8 cellular contexts compared by ENCODE assay signal in genomic region chr7:130277763-130278643, GRCh38. TPM values are rescaled to one million over a fixed set of nuclear protein-coding genes. Genes with fewer than 3 reads are reported as not detected.
DNase-seq lines count a peak whose midpoint lies in the region; ATAC-seq and TF ChIP-seq lines count a peak whose summit lies in the region.

No MANE protein-coding gene starts in this region.

- DNase-seq in activated CD4-positive, alpha-beta memory T cell treated with anti-CD3 and anti-CD28 coated beads for 36 hours = no peak
- no peak for DNase-seq in activated CD4-positive, alpha-beta memory T cell treated with anti-CD3 and anti-CD28 coated beads, Interleukin-2, amount 10 ng/mL, durations not matched to agents 7 days and 5 days
- no peak for DNase-seq in Panc1 (ENCODE audit: low read depth, low spot score)
- no peak for DNase-seq in epithelial cell of proximal tubule (ENCODE audit: low read depth)
- DNase-seq in CD14-positive monocyte (ENCODE audit: low spot score) = no peak

- H3K4me1 ChIP-seq in Panc1 (ENCODE audit: control insufficient read depth, insufficient read depth, low read length) = no peaks in the 10 kb centered on the region

- in situ Hi-C loops in Panc1 (cut with HindIII; ENCODE audit: low pct_unique_long_range_greater_than_20kb, low sequenced_read_pairs) = no loop called here

- no peaks in the 10 kb centered on the region for H3K9me3 Mint-ChIP-seq in activated CD4-positive, alpha-beta memory T cell treated with anti-CD3 and anti-CD28 coated beads for 36 hours
- H3K9me3 Mint-ChIP-seq in activated CD4-positive, alpha-beta memory T cell treated with anti-CD3 and anti-CD28 coated beads, Interleukin-2, amount 10 ng/mL, durations not matched to agents 7 days and 5 days = no peaks in the 10 kb centered on the region
- no peaks in the 10 kb centered on the region for H3K9me3 Mint-ChIP-seq in nephron
- peaks cover 0 to 4% (median 0%) of the 10 kb centered on the region in 7 donors for H3K9me3 Mint-ChIP-seq in CD14-positive monocyte

- H3K27me3 Mint-ChIP-seq in activated CD4-positive, alpha-beta memory T cell treated with anti-CD3 and anti-CD28 coated beads for 36 hours = peaks cover 11% of the 10 kb centered on the region
- peaks cover 4% of the 10 kb centered on the region for H3K27me3 Mint-ChIP-seq in activated CD4-positive, alpha-beta memory T cell treated with anti-CD3 and anti-CD28 coated beads, Interleukin-2, amount 10 ng/mL, durations not matched to agents 7 days and 5 days
- H3K27me3 Mint-ChIP-seq in nephron (ENCODE audit: low read depth) (no peaks in the 10 kb centered on the region), CD14-positive monocyte (ENCODE audit: low read depth in 3 of 3) (peaks cover 6 to 11% (median 10%) of the 10 kb centered on the region in 3 donors)

- H3K36me3 ChIP-seq in Panc1 (ENCODE audit: control insufficient read depth, insufficient read depth, low read length) = no peaks in the 10 kb centered on the region

- no peak overlapping the region for H3K27ac ChIP-seq in Panc1 (ENCODE audit: low read length)

- H3K4me1 Mint-ChIP-seq in activated CD4-positive, alpha-beta memory T cell treated with anti-CD3 and anti-CD28 coated beads for 36 hours (ENCODE audit: low read depth) = peaks cover 31% of the 10 kb centered on the region
- H3K4me1 Mint-ChIP-seq in activated CD4-positive, alpha-beta memory T cell treated with anti-CD3 and anti-CD28 coated beads, Interleukin-2, amount 10 ng/mL, durations not matched to agents 7 days and 5 days = peaks cover 10% of the 10 kb centered on the region
- H3K4me1 Mint-ChIP-seq in nephron (peaks cover 82% of the 10 kb centered on the region), CD14-positive monocyte (peaks cover 12% of the 10 kb centered on the region)

- intact Hi-C loops in activated CD4-positive, alpha-beta memory T cell treated with anti-CD3 and anti-CD28 coated beads for 36 hours (cut with micrococcal nuclease) = loop anchor here (1.0 to 10.0 kb wide), 8 partner anchors 35 to 957 kb away; partner anchors contain the start of gene CEP41
- intact Hi-C loops in Panc1 (cut with micrococcal nuclease; ENCODE audit: unreplicated experiment) (no loop called here), CD14-positive monocyte (cut with micrococcal nuclease) (no loop called here)

- no TSS peak for BruUV-seq in Panc1 (replicated peaks; lab: Mats Ljungman, UMichigan)

- H3K4me3 Mint-ChIP-seq in activated CD4-positive, alpha-beta memory T cell treated with anti-CD3 and anti-CD28 coated beads for 36 hours = no peak overlapping the region
- H3K4me3 Mint-ChIP-seq in activated CD4-positive, alpha-beta memory T cell treated with anti-CD3 and anti-CD28 coated beads, Interleukin-2, amount 10 ng/mL, durations not matched to agents 7 days and 5 days = no peak overlapping the region
- H3K4me3 Mint-ChIP-seq in nephron (peak overlapping the region in 2 of 3 experiments; percentile 25 to 45), CD14-positive monocyte (no peak overlapping the region)

- peak overlapping the region; percentile 83 for H3K27ac Mint-ChIP-seq in activated CD4-positive, alpha-beta memory T cell treated with anti-CD3 and anti-CD28 coated beads for 36 hours
- no peak overlapping the region for H3K27ac Mint-ChIP-seq in activated CD4-positive, alpha-beta memory T cell treated with anti-CD3 and anti-CD28 coated beads, Interleukin-2, amount 10 ng/mL, durations not matched to agents 7 days and 5 days
- H3K27ac Mint-ChIP-seq in nephron (peak overlapping the region; percentile 99 to 100 (median 100)), CD14-positive monocyte (no peak overlapping the region)

- TF ChIP-seq CTCF in Panc1 (IDR thresholded peaks at IDR 0.05) (peak; percentile 63), epithelial cell of proximal tubule (conservative IDR thresholded peaks at IDR 0.05; ENCODE audit: low read depth, low read length) (peak; percentile 76), nephron (IDR thresholded peaks at IDR 0.05; ENCODE audit: unreplicated experiment in 3 of 3) (peak; percentile 65 to 70 (median 66)), CD14-positive monocyte (IDR thresholded peaks at IDR 0.05) (no peak)

- POLR2A ChIA-PET in activated CD4-positive, alpha-beta memory T cell treated with anti-CD3 and anti-CD28 coated beads for 36 hours (lab: Charles Lee) = interaction anchor here (0.7 to 1.5 kb wide), 5 partner anchors 20 to 364 kb away, joined by 3 to 6 read pairs (median 3); partner anchors contain the start of gene TMEM209
- POLR2A ChIA-PET in activated CD4-positive, alpha-beta memory T cell treated with anti-CD3 and anti-CD28 coated beads, Interleukin-2, amount 10 ng/mL, durations not matched to agents 7 days and 5 days (lab: Charles Lee) = interaction anchor here (1.0 kb wide), 1 partner anchor 73 kb away, joined by 3 read pairs; the partner anchor contains the start of gene TMEM209
- POLR2A ChIA-PET in Panc1 (lab: Charles Lee) = no interaction called here

- no peak overlapping the region for H3K4me3 ChIP-seq in Panc1 (ENCODE audit: low read depth in 2 of 2, low read length in 2 of 2)
- no peak overlapping the region for H3K4me3 ChIP-seq in epithelial cell of proximal tubule (ENCODE audit: low read depth, low read length)

- no peaks in the 10 kb centered on the region for H3K27me3 ChIP-seq in Panc1 (ENCODE audit: control insufficient read depth, insufficient read depth, low read length)

- peak; percentile 78; the same call in 1 of the 2 replicates for ATAC-seq in Panc1
- ATAC-seq in HG03520 (IDR thresholded peaks at IDR 0.05; ENCODE audit: unreplicated experiment) = no peak
- no peak for ATAC-seq in HG02798 (IDR thresholded peaks at IDR 0.05; ENCODE audit: poor library complexity, unreplicated experiment)

- CTCF ChIA-PET in activated CD4-positive, alpha-beta memory T cell treated with anti-CD3 and anti-CD28 coated beads for 36 hours (lab: Charles Lee) = interaction anchor here (0.6 to 1.3 kb wide), 7 partner anchors 8 to 194 kb away, joined by 3 to 6 read pairs (median 3); no protein-coding TSS in a partner anchor
- CTCF ChIA-PET in activated CD4-positive, alpha-beta memory T cell treated with anti-CD3 and anti-CD28 coated beads, Interleukin-2, amount 10 ng/mL, durations not matched to agents 7 days and 5 days (lab: Charles Lee) = no interaction called here
- CTCF ChIA-PET in Panc1 (lab: Charles Lee) = no interaction called here

- no peaks in the 10 kb centered on the region for H3K9me3 ChIP-seq in Panc1 (ENCODE audit: control insufficient read depth, insufficient read depth, low read depth, low read length)

- H3K36me3 Mint-ChIP-seq in activated CD4-positive, alpha-beta memory T cell treated with anti-CD3 and anti-CD28 coated beads for 36 hours = no peaks in the 10 kb centered on the region
- H3K36me3 Mint-ChIP-seq in activated CD4-positive, alpha-beta memory T cell treated with anti-CD3 and anti-CD28 coated beads, Interleukin-2, amount 10 ng/mL, durations not matched to agents 7 days and 5 days (ENCODE audit: low read depth) = no peaks in the 10 kb centered on the region
- no peaks in the 10 kb centered on the region for H3K36me3 Mint-ChIP-seq in nephron (ENCODE audit: low read depth)
- H3K36me3 Mint-ChIP-seq in CD14-positive monocyte = no peaks in the 10 kb centered on the region

RNA-seq across cellular contexts. Expression of gene CPA2, which starts 11.3 kb away (rescaled TPM):
- under 1 TPM; 0.14 to 0.44 TPM for total RNA-seq in activated CD4-positive, alpha-beta memory T cell treated with anti-CD3 and anti-CD28 coated beads for 36 hours
- not detected for total RNA-seq in activated CD4-positive, alpha-beta memory T cell treated with anti-CD3 and anti-CD28 coated beads, Interleukin-2, amount 10 ng/mL, durations not matched to agents 7 days and 5 days
- total RNA-seq in Panc1 (2021; ENCODE audit: unreplicated experiment) (0.87 TPM), epithelial cell of proximal tubule (0.14 TPM in 1 of 2 replicates, not detected in the other)
- polyA plus RNA-seq in Panc1 (2012; ENCODE audit: insufficient read length) = not detected
- not detected for polyA plus RNA-seq in CD14-positive monocyte

RNA-seq across cellular contexts. Expression of gene CPA4, which starts 15.0 kb away (rescaled TPM):
- under 1 TPM; 0.45 to 0.90 TPM for total RNA-seq in activated CD4-positive, alpha-beta memory T cell treated with anti-CD3 and anti-CD28 coated beads for 36 hours
- not detected for total RNA-seq in activated CD4-positive, alpha-beta memory T cell treated with anti-CD3 and anti-CD28 coated beads, Interleukin-2, amount 10 ng/mL, durations not matched to agents 7 days and 5 days
- total RNA-seq in Panc1 (2021; ENCODE audit: unreplicated experiment) = 3.1 TPM
- polyA plus RNA-seq in Panc1 (2012; ENCODE audit: insufficient read length) = 0.42 TPM
- total RNA-seq in epithelial cell of proximal tubule = 19.2 and 19.6 TPM in 2 replicates
- polyA plus RNA-seq in CD14-positive monocyte = not detected

Comparison
In these comparisons a context has a peak if more than half of its experiments do, and no peak if none do; other contexts are left out.
1. H3K27ac Mint-ChIP-seq: peak in activated CD4-positive, alpha-beta memory T cell treated with anti-CD3 and anti-CD28 coated beads for 36 hours (single experiment) and nephron (3 of 3); none in activated CD4-positive, alpha-beta memory T cell treated with anti-CD3 and anti-CD28 coated beads, Interleukin-2, amount 10 ng/mL, durations not matched to agents 7 days and 5 days (single experiment) and CD14-positive monocyte (0 of 7).
2. H3K4me3 Mint-ChIP-seq: peak in nephron (2 of 3); none in activated CD4-positive, alpha-beta memory T cell treated with anti-CD3 and anti-CD28 coated beads for 36 hours (single experiment), activated CD4-positive, alpha-beta memory T cell treated with anti-CD3 and anti-CD28 coated beads, Interleukin-2, amount 10 ng/mL, durations not matched to agents 7 days and 5 days (single experiment) and CD14-positive monocyte (0 of 2).